In genomic region chr16:4949986-4950385, GRCh38 we compare ENCODE assay signal across 15 cellular contexts. TPM values are rescaled to one million over a fixed set of nuclear protein-coding genes. Genes with fewer than 3 reads are reported as not detected.
DNase-seq lines count a peak whose midpoint lies in the region; ATAC-seq and TF ChIP-seq lines count a peak whose summit lies in the region.
"Had no signal": no experiment of that assay in that cellular context is flagged by ENCODE, and none has a peak within 500 bp of the region (broad histone marks: within the 10 kb centered on the region; RNA-seq: fewer than 3 reads in every experiment).

No MANE protein-coding gene starts in this region.

- H3K4me3 ChIP-seq in neural progenitor cell (no peak overlapping the region), brain microvascular endothelial cell (ENCODE audit: low read depth, low read length) (no peak overlapping the region)
- H3K4me3 ChIP-seq: GM23338 had no signal

- in situ Hi-C loops in brain microvascular endothelial cell (cut with HindIII; ENCODE audit: low pct_ligation_motif_present, low sequenced_read_pairs): no loop called here

- H3K36me3 ChIP-seq in neural progenitor cell: no peaks in the 10 kb centered on the region
- H3K36me3 ChIP-seq in brain microvascular endothelial cell (replicated peaks): no peaks in the 10 kb centered on the region

- H3K4me2 ChIP-seq in neural progenitor cell: no peak overlapping the region
- H3K4me2 ChIP-seq: GM23338 had no signal

- no peak for TF ChIP-seq EP300 in Ishikawa (IDR thresholded peaks at IDR 0.05; ENCODE audit: borderline replicate concordance)

- no peaks in the 10 kb centered on the region for H3K36me3 Mint-ChIP-seq in neural progenitor cell

- no peak for TF ChIP-seq RAD21 in Ishikawa (IDR thresholded peaks at IDR 0.05; ENCODE audit: low read depth)

- H4K20me1 ChIP-seq in neural progenitor cell (ENCODE audit: low read depth): no peaks in the 10 kb centered on the region

- H3K4me1 Mint-ChIP-seq in neural progenitor cell: peaks cover 32% of the 10 kb centered on the region

- no peak overlapping the region for H3K9ac ChIP-seq in neural progenitor cell

- no peak for TF ChIP-seq CTCF in neural progenitor cell (IDR thresholded peaks at IDR 0.05)
- no peak for TF ChIP-seq CTCF in brain microvascular endothelial cell (IDR thresholded peaks at IDR 0.05; ENCODE audit: low read depth, low read length, missing control alignments)

- no peak overlapping the region for H2AFZ ChIP-seq in neural progenitor cell (replicated peaks)

- peak; percentile 36 for DNase-seq in RPMI8226
- no peak for DNase-seq in neural progenitor cell (ENCODE audit: low spot score)
- no peak for DNase-seq in Right ventricle myocardium inferior (ENCODE audit: missing footprints)
- no peak for DNase-seq in SW480 (ENCODE audit: low spot score)
- no peak for DNase-seq in brain microvascular endothelial cell
- DNase-seq: C1 segment of cervical spinal cord; Calu3; CD4-positive, alpha-beta T cell; DMS 273 treated with DMSO at 0.1 percent for 48 hours; H9; HFFc6 had no signal

- H3K27me3 ChIP-seq in neural progenitor cell: no peaks in the 10 kb centered on the region
- no peaks in the 10 kb centered on the region for H3K27me3 ChIP-seq in brain microvascular endothelial cell (replicated peaks)

- H3F3A ChIP-seq in neural progenitor cell (ENCODE audit: low read depth): peaks cover 18% of the 10 kb centered on the region

- no peak overlapping the region for H3K27ac ChIP-seq in neural progenitor cell
- H3K27ac ChIP-seq in brain microvascular endothelial cell: no peak overlapping the region

- intact Hi-C loops in Right ventricle myocardium inferior (cut with DNase I): loop anchor here (10.0 kb wide), 3 partner anchors 255 to 435 kb away; partner anchors contain the start of genes MGRN1 and NUDT16L1

- no peaks in the 10 kb centered on the region for H3K9me3 Mint-ChIP-seq in neural progenitor cell
- H3K9me3 Mint-ChIP-seq: CD4-positive, alpha-beta T cell; GM23338; H9; HFFc6 had no signal

- H3K79me2 ChIP-seq in neural progenitor cell (ENCODE audit: low read depth): no peaks in the 10 kb centered on the region

- ATAC-seq in Right ventricle myocardium inferior: no peak
- ATAC-seq in HG03196 (IDR thresholded peaks at IDR 0.05; ENCODE audit: unreplicated experiment): no peak

- H3K4me3 Mint-ChIP-seq in neural progenitor cell: peak overlapping the region; percentile 50
- H3K4me3 Mint-ChIP-seq: B cell; CD4-positive, alpha-beta T cell; GM23338; HFFc6 had no signal

- no peaks in the 10 kb centered on the region for H3K9me3 ChIP-seq in neural progenitor cell (ENCODE audit: low read depth)

- H3K27me3 Mint-ChIP-seq in neural progenitor cell (ENCODE audit: insufficient read depth, low read depth): peaks cover 16% of the 10 kb centered on the region

- no peak overlapping the region for H3K27ac Mint-ChIP-seq in neural progenitor cell
- H3K27ac Mint-ChIP-seq: B cell; CD4-positive, alpha-beta T cell; HFFc6 had no signal

- peaks cover 17% of the 10 kb centered on the region for H3K4me1 ChIP-seq in neural progenitor cell

TF ChIP-seq in Ishikawa, 13 proteins besides CTCF, POLR2A, EP300 and RAD21:
- TF ChIP-seq CEBPB (IDR thresholded peaks at IDR 0.05) (0 out of 2 replicates have a peak, but pooled peaks have one; percentile 13), FOXM1 (IDR thresholded peaks at IDR 0.05; ENCODE audit: borderline replicate concordance, low read depth) (no peak), YY1 (IDR thresholded peaks at IDR 0.05; ENCODE audit: low read depth) (no peak)

RNA-seq across cellular contexts. Expression of gene SEC14L5, which starts 8.1 kb away (rescaled TPM):
- total RNA-seq in neural progenitor cell (ENCODE audit: low replicate concordance): 0.41 and 0.65 TPM in 2 replicates
- 23.5 TPM for total RNA-seq in Right ventricle myocardium inferior
- total RNA-seq: B cell; CD4-positive, alpha-beta T cell; HFFc6 had no signal

RNA-seq across cellular contexts. Expression of gene PPL, which starts 13.0 kb away (rescaled TPM):
- total RNA-seq in neural progenitor cell (ENCODE audit: low replicate concordance) (1.0 and 2.8 TPM in 2 replicates), Right ventricle myocardium inferior (20.2 TPM)
- total RNA-seq: B cell; CD4-positive, alpha-beta T cell had no signal

Comparison
In these comparisons a context has a peak if more than half of its experiments do, and no peak if none do; other contexts are left out.
1. RNA of gene SEC14L5, which starts 8.1 kb away (total RNA-seq): 23.5 TPM in Right ventricle myocardium inferior (single experiment); 0.41 to 0.65 TPM in neural progenitor cell; every median in the first group is over 10 times any median in the second.